In genomic region chr4:2291705-2292651, GRCh38 we compare ENCODE assay signal across 10 cellular contexts. TPM values are rescaled to one million over a fixed set of nuclear protein-coding genes. Genes with fewer than 3 reads are reported as not detected.
DNase-seq lines count a peak whose midpoint lies in the region; ATAC-seq and TF ChIP-seq lines count a peak whose summit lies in the region.
"Had no signal": no experiment of that assay in that cellular context is flagged by ENCODE, and none has a peak within 500 bp of the region (broad histone marks: within the 10 kb centered on the region; RNA-seq: fewer than 3 reads in every experiment).

No MANE protein-coding gene starts in this region.

- no peaks in the 10 kb centered on the region for H3K79me2 ChIP-seq in Loucy (ENCODE audit: insufficient read depth, low read length)

- peak overlapping the region in 2 of 8 donors; percentile 34 to 79 for H3K4me3 Mint-ChIP-seq in CD4-positive, alpha-beta memory T cell

- TF ChIP-seq CTCF in Loucy (conservative IDR thresholded peaks at IDR 0.05; ENCODE audit: low read length) = no peak

- no peak overlapping the region for H3K4me3 ChIP-seq in CD4-positive, alpha-beta memory T cell (ENCODE audit: low read length in 2 of 2)
- H3K4me3 ChIP-seq in Loucy (ENCODE audit: low read length, poor library complexity, severe bottlenecking) (peak overlapping the region; percentile 54), skeletal muscle tissue (ENCODE audit: low read length in 3 of 3) (no peak overlapping the region)
- H3K4me3 ChIP-seq: breast epithelium had no signal

- peak overlapping the region; percentile 71; the same call in 1 of the 2 replicates for H2AFZ ChIP-seq in Loucy (ENCODE audit: low read length)

- H3K36me3 ChIP-seq in CD4-positive, alpha-beta memory T cell (ENCODE audit: insufficient read depth, low read length) = no peaks in the 10 kb centered on the region
- H3K36me3 ChIP-seq in Loucy (ENCODE audit: insufficient read depth, low read length) (no peaks in the 10 kb centered on the region), skeletal muscle tissue (ENCODE audit: control insufficient read depth in 3 of 3, insufficient read depth in 3 of 3, low read length in 3 of 3) (no peaks in the 10 kb centered on the region)
- H3K36me3 ChIP-seq: breast epithelium had no signal

- DNase-seq in CD4-positive, alpha-beta memory T cell = no peak
- no peak for DNase-seq in NCI-H187 treated with DMSO at 0.1 percent for 48 hours (lab: John Stamatoyannopoulos, UW)
- DNase-seq: activated CD4-positive, CD25-positive, alpha-beta regulatory T cell treated with anti-CD3 and anti-CD28 coated beads, Interleukin-2, amount 50 U/mL, for 72 hours had no signal

- peak overlapping the region; percentile 85 to 99 (median 97) for H3K27ac Mint-ChIP-seq in CD4-positive, alpha-beta memory T cell

- H3K9ac ChIP-seq in Loucy (ENCODE audit: low read depth, low read length, poor library complexity, severe bottlenecking) (peak overlapping the region; percentile 69), skeletal muscle tissue (ENCODE audit: low read depth in 1 of 3, low read length in 3 of 3) (peak overlapping the region in 2 of 3 donors; percentile 8 to 43)

- ATAC-seq in esophagus mucosa = peak; percentile 6
- ATAC-seq in HG03135 (IDR thresholded peaks at IDR 0.05; ENCODE audit: unreplicated experiment) = no peak
- no peak for ATAC-seq in GM19463 (IDR thresholded peaks at IDR 0.05; ENCODE audit: unreplicated experiment)

- H3K9me3 ChIP-seq in CD4-positive, alpha-beta memory T cell (ENCODE audit: control insufficient read depth in 1 of 2, low read length in 2 of 2) = no peaks in the 10 kb centered on the region
- H3K9me3 ChIP-seq in Loucy (ENCODE audit: insufficient read depth, low read depth, low read length) (no peaks in the 10 kb centered on the region), skeletal muscle tissue (ENCODE audit: control insufficient read depth in 3 of 3, low read length in 3 of 3) (no peaks in the 10 kb centered on the region)
- H3K9me3 ChIP-seq: breast epithelium had no signal

- no peaks in the 10 kb centered on the region for H3K27me3 Mint-ChIP-seq in CD4-positive, alpha-beta memory T cell
- H3K27me3 Mint-ChIP-seq: stimulated activated naive CD8-positive, alpha-beta T cell treated with anti-CD3 and anti-CD28 coated beads, Interleukin-15, Interleukin-2, amounts not matched to agents 100 ng/mL and 50 ng/mL, for 24 hours had no signal

- CTCF ChIA-PET in CD4-positive, alpha-beta memory T cell (lab: Charles Lee; ENCODE audit: partially characterized antibody) = interaction anchor here (0.9 to 2.5 kb wide), 2 partner anchors 55 to 123 kb away, joined by 4 to 6 read pairs; no protein-coding TSS in a partner anchor

- H3F3A ChIP-seq in Loucy (ENCODE audit: low read depth) = no peaks in the 10 kb centered on the region

- intact Hi-C loops in CD4-positive, alpha-beta memory T cell (cut with micrococcal nuclease) = loop anchor here (1.0 to 2.0 kb wide), 3 partner anchors 10 to 49 kb away; partner anchors contain the start of genes HAUS3, MXD4 and POLN

- peaks cover 16 to 52% (median 33%) of the 10 kb centered on the region in 4 donors for H3K4me1 Mint-ChIP-seq in CD4-positive, alpha-beta memory T cell

- no peaks in the 10 kb centered on the region for H3K9me2 ChIP-seq in Loucy (replicated peaks; ENCODE audit: low read depth, low read length)

- no peaks in the 10 kb centered on the region for H3K9me3 Mint-ChIP-seq in CD4-positive, alpha-beta memory T cell
- H3K9me3 Mint-ChIP-seq: stimulated activated naive CD8-positive, alpha-beta T cell treated with anti-CD3 and anti-CD28 coated beads, Interleukin-15, Interleukin-2, amounts not matched to agents 100 ng/mL and 50 ng/mL, for 24 hours had no signal

- H3K4me2 ChIP-seq in Loucy (ENCODE audit: low read depth, low read length, poor library complexity, severe bottlenecking) = peak overlapping the region; percentile 71

- H3K27ac ChIP-seq in CD4-positive, alpha-beta memory T cell (ENCODE audit: low read depth, low read length) = peak overlapping the region; percentile 71
- H3K27ac ChIP-seq in skeletal muscle tissue (ENCODE audit: low read depth, low read length) = no peak overlapping the region
- H3K27ac ChIP-seq: breast epithelium had no signal

- no peaks in the 10 kb centered on the region for H4K20me1 ChIP-seq in Loucy (ENCODE audit: insufficient read depth, low read length, poor library complexity, severe bottlenecking)

- peaks cover 41% of the 10 kb centered on the region for H3K4me1 ChIP-seq in CD4-positive, alpha-beta memory T cell (ENCODE audit: insufficient read depth, low read length)
- peaks cover 59% of the 10 kb centered on the region for H3K4me1 ChIP-seq in Loucy (ENCODE audit: insufficient read depth, low read length, poor library complexity, severe bottlenecking)
- peaks cover 0 to 4% (median 0%) of the 10 kb centered on the region in 3 donors for H3K4me1 ChIP-seq in skeletal muscle tissue (ENCODE audit: control insufficient read depth in 3 of 3, insufficient read depth in 3 of 3, low read length in 3 of 3)
- H3K4me1 ChIP-seq: breast epithelium had no signal

- POLR2A ChIA-PET in CD4-positive, alpha-beta memory T cell (lab: Charles Lee; ENCODE audit: partially characterized antibody) = interaction anchor here (1.4 to 5.4 kb wide), 6 partner anchors 10 to 672 kb away, joined by 4 to 51 read pairs (median 16); partner anchors contain the start of genes CFAP99, GRK4, MXD4 and NOP14

- H3K36me3 Mint-ChIP-seq in CD4-positive, alpha-beta memory T cell = peaks cover 0 to 9% of the 10 kb centered on the region in 2 donors

- H3K27me3 ChIP-seq in CD4-positive, alpha-beta memory T cell (ENCODE audit: insufficient read depth, low read length) = no peaks in the 10 kb centered on the region
- H3K27me3 ChIP-seq in Loucy (ENCODE audit: insufficient read depth, low read length, poor library complexity, severe bottlenecking) (no peaks in the 10 kb centered on the region), skeletal muscle tissue (ENCODE audit: control insufficient read depth in 3 of 3, insufficient read depth in 3 of 3, low read length in 3 of 3) (peaks cover 0 to 4% (median 0%) of the 10 kb centered on the region in 3 donors)
- H3K27me3 ChIP-seq: breast epithelium had no signal

RNA-seq across cellular contexts. Expression of gene MXD4, which starts 30.1 kb away (rescaled TPM):
- total RNA-seq in CD4-positive, alpha-beta memory T cell = 10 to 100 TPM; 66.5 to 67.5 TPM
- polyA plus RNA-seq in CD4-positive, alpha-beta memory T cell = 10 to 100 TPM; 31.9 to 48.9 TPM
- total RNA-seq in esophagus mucosa (21.1 TPM), skeletal muscle tissue (21.4 TPM)

RNA-seq across cellular contexts. Expression of gene HAUS3, which starts 50.1 kb away (rescaled TPM):
- total RNA-seq in CD4-positive, alpha-beta memory T cell = 10 to 100 TPM; 35.9 to 39.2 TPM
- polyA plus RNA-seq in CD4-positive, alpha-beta memory T cell = 10 to 100 TPM; 24.8 to 43.9 TPM
- total RNA-seq in esophagus mucosa (5.7 TPM), skeletal muscle tissue (6.8 TPM)

RNA-seq across cellular contexts. Expression of gene POLN, which starts 50.1 kb away (rescaled TPM):
- total RNA-seq in CD4-positive, alpha-beta memory T cell = 1 to 10 TPM; 3.8 to 4.4 TPM
- 1 to 10 TPM in 1 of 2 donors, under 1 TPM in 1; 0.24 to 1.8 TPM for polyA plus RNA-seq in CD4-positive, alpha-beta memory T cell
- total RNA-seq in esophagus mucosa (1.1 TPM), skeletal muscle tissue (4.2 TPM)
